In genomic region chr6:26251354-26252081, GRCh38 we compare ENCODE assay signal across 8 cellular contexts.
DNase-seq lines count a peak whose midpoint lies in the region; ATAC-seq and TF ChIP-seq lines count a peak whose summit lies in the region.

No MANE protein-coding gene starts in this region.

- no peak overlapping the region for H2BK20ac ChIP-seq in IMR-90 (ENCODE audit: low read depth, low read length)

- no peaks in the 10 kb centered on the region for H3K27me3 Mint-ChIP-seq in CD8-positive, alpha-beta memory T cell
- no peaks in the 10 kb centered on the region for H3K27me3 Mint-ChIP-seq in activated naive CD4-positive, alpha-beta T cell treated with anti-CD3 and anti-CD28 coated beads, Interleukin-2, amount 50 U/mL, for 24 hours

- 0% methylated on average over 11 of the region's 32 CpGs; no CpG with 5 or more reads in 1 of the 2 experiments for WGBS in IMR-90 (ENCODE audit: extremely low coverage in 2 of 2, insufficient read length in 1 of 2), 2 experiments
- WGBS in ovary, 3 donors, result 3 to 7% (median 4%) methylated on average over 32 of the region's 32 CpGs

- H3K9me3 Mint-ChIP-seq in CD8-positive, alpha-beta memory T cell, result no peaks in the 10 kb centered on the region
- no peaks in the 10 kb centered on the region for H3K9me3 Mint-ChIP-seq in activated naive CD4-positive, alpha-beta T cell treated with anti-CD3 and anti-CD28 coated beads, Interleukin-2, amount 50 U/mL, for 24 hours

- no peak for TF ChIP-seq CTCF in IMR-90 (conservative IDR thresholded peaks at IDR 0.05; ENCODE audit: low read depth, low read length)
- TF ChIP-seq CTCF in ovary (IDR thresholded peaks at IDR 0.05), result no peak

- H3K23ac ChIP-seq in IMR-90 (ENCODE audit: low read depth, low read length), result peak overlapping the region; percentile 68

- H4K91ac ChIP-seq in IMR-90 (ENCODE audit: insufficient read depth, low read depth, low read length), result no peak overlapping the region

- no peaks in the 10 kb centered on the region for H3K36me3 ChIP-seq in CD8-positive, alpha-beta memory T cell (ENCODE audit: insufficient read depth, low read length)
- no peaks in the 10 kb centered on the region for H3K36me3 ChIP-seq in IMR-90 (ENCODE audit: control insufficient read depth, insufficient read depth, low read length)
- H3K36me3 ChIP-seq in ovary, result no peaks in the 10 kb centered on the region

- no peaks in the 10 kb centered on the region for H3K27me3 ChIP-seq in CD8-positive, alpha-beta memory T cell (ENCODE audit: insufficient read depth, low read length, poor library complexity, severe bottlenecking)
- H3K27me3 ChIP-seq in IMR-90 (ENCODE audit: control insufficient read depth, insufficient read depth, low read length), result no peaks in the 10 kb centered on the region
- peaks cover 8% of the 10 kb centered on the region for H3K27me3 ChIP-seq in ovary

- peak overlapping the region; percentile 6; the same call in 1 of the 2 replicates for H3K14ac ChIP-seq in IMR-90 (replicated peaks; ENCODE audit: low read depth, low read length)

- H3K4me2 ChIP-seq in IMR-90 (ENCODE audit: low read depth, low read length), result peak overlapping the region; percentile 95

- peak overlapping the region; percentile 40; the same call in 1 of the 2 replicates for H3K56ac ChIP-seq in IMR-90 (ENCODE audit: extremely low read depth, insufficient read depth, low read length)

- H2BK15ac ChIP-seq in IMR-90 (ENCODE audit: low read depth, low read length), result no peak overlapping the region

- H3K4me1 Mint-ChIP-seq in CD8-positive, alpha-beta memory T cell, result peaks cover 36 to 59% (median 48%) of the 10 kb centered on the region in 3 donors
- peaks cover 37% of the 10 kb centered on the region for H3K4me1 Mint-ChIP-seq in activated naive CD4-positive, alpha-beta T cell treated with anti-CD3 and anti-CD28 coated beads, Interleukin-2, amount 50 U/mL, for 24 hours

- H2AK9ac ChIP-seq in IMR-90 (replicated peaks; ENCODE audit: low read depth, low read length, poor library complexity), result no peak overlapping the region

- H3K27ac Mint-ChIP-seq in CD8-positive, alpha-beta memory T cell, result peak overlapping the region; percentile 80 to 96 (median 90)
- H3K27ac Mint-ChIP-seq in activated naive CD4-positive, alpha-beta T cell treated with anti-CD3 and anti-CD28 coated beads, Interleukin-2, amount 50 U/mL, for 24 hours, result peak overlapping the region; percentile 80

- H3K18ac ChIP-seq in IMR-90 (ENCODE audit: low read depth, low read length), result peak overlapping the region; percentile 20; the same call in 1 of the 2 replicates

- H3K9me3 ChIP-seq in CD8-positive, alpha-beta memory T cell (ENCODE audit: low read length), result no peaks in the 10 kb centered on the region
- H3K9me3 ChIP-seq in IMR-90 (ENCODE audit: control insufficient read depth, insufficient read depth, low read length), result no peaks in the 10 kb centered on the region
- H3K9me3 ChIP-seq in ovary, result no peaks in the 10 kb centered on the region

- no peak overlapping the region for H4K8ac ChIP-seq in IMR-90 (ENCODE audit: low read depth in 2 of 2, low read length in 2 of 2)

- H3K9ac ChIP-seq in IMR-90 (ENCODE audit: low read depth, low read length), result peak overlapping the region; percentile 72

- H3K79me1 ChIP-seq in IMR-90 (ENCODE audit: low read depth in 1 of 2, low read length in 2 of 2), result no peaks in the 10 kb centered on the region; a peak in 1 of 4 replicates

- H2BK5ac ChIP-seq in IMR-90 (ENCODE audit: low read depth, low read length, poor library complexity, severe bottlenecking), result peak overlapping the region; percentile 88

- ATAC-seq in GM21367 (IDR thresholded peaks at IDR 0.05; ENCODE audit: unreplicated experiment), result peak; percentile 50
- peak; percentile 67 for ATAC-seq in IMR-90 (ENCODE audit: low read depth)
- no peak for ATAC-seq in HG02970 (IDR thresholded peaks at IDR 0.05; ENCODE audit: low FRiP score, unreplicated experiment)

- CTCF ChIA-PET in CD8-positive, alpha-beta memory T cell (lab: Charles Lee), result interaction anchor here (0.6 to 3.9 kb wide), 20 partner anchors 9 to 1642 kb away, joined by 3 to 62 read pairs (median 6); a partner anchor contains a TSS
- CTCF ChIA-PET in IMR-90 (lab: Yijun Ruan, JAX), result interaction anchor here (0.9 to 1.4 kb wide), 2 partner anchors 19 to 287 kb away, joined by 4 to 9 read pairs; partner anchors contain the start of gene HMGN4

- TF ChIP-seq EP300 in ovary (IDR thresholded peaks at IDR 0.05), result no peak

- BruUV-seq in IMR-90 (replicated peaks; lab: Mats Ljungman, UMichigan), result TSS peak; percentile 98

- H3K4me3 ChIP-seq in CD8-positive, alpha-beta memory T cell (ENCODE audit: low read length), result peak overlapping the region; percentile 82
- H3K4me3 ChIP-seq in IMR-90 (ENCODE audit: insufficient read depth, low read depth, low read length) (peak overlapping the region; percentile 83), ovary (peak overlapping the region; percentile 35)

- POLR2A ChIA-PET in CD8-positive, alpha-beta memory T cell (lab: Charles Lee), result interaction anchor here (0.5 to 3.7 kb wide), 20 partner anchors 11 to 1579 kb away, joined by 3 to 104 read pairs (median 7); partner anchors contain the start of gene HMGN4
- POLR2A ChIA-PET in IMR-90 (lab: Charles Lee; ENCODE audit: unreplicated experiment), result interaction anchor here (0.5 to 2.0 kb wide), 5 partner anchors 21 to 208 kb away, joined by 3 to 13 read pairs (median 5); a partner anchor contains a TSS

- peak; percentile 93 for TF ChIP-seq POLR2A in IMR-90 (IDR thresholded peaks at IDR 0.05; ENCODE audit: low read depth, low read length)
- no peak for TF ChIP-seq POLR2A in ovary (IDR thresholded peaks at IDR 0.05)

- H3K9me1 ChIP-seq in IMR-90 (ENCODE audit: insufficient read depth, low read length), result no peaks in the 10 kb centered on the region

- peak overlapping the region; percentile 72 for H2AFZ ChIP-seq in IMR-90 (replicated peaks; ENCODE audit: low read length, poor library complexity)

- peak overlapping the region; percentile 3; the same call in 1 of the 2 replicates for H3K4ac ChIP-seq in IMR-90 (ENCODE audit: low read depth, low read length)

- dilution Hi-C loops in IMR-90 (cut with HindIII; ENCODE audit: low sequenced_read_pairs, unreplicated experiment), result no loop called here

- no peak overlapping the region for H2BK120ac ChIP-seq in IMR-90 (ENCODE audit: low read depth, low read length)

- in situ Hi-C loops in IMR-90 (cut with MboI; ENCODE audit: low sequenced_read_pairs), result no loop called here

- peak overlapping the region; percentile 96 to 99 (median 98) for H3K4me3 Mint-ChIP-seq in CD8-positive, alpha-beta memory T cell
- H3K4me3 Mint-ChIP-seq in activated naive CD4-positive, alpha-beta T cell treated with anti-CD3 and anti-CD28 coated beads, Interleukin-2, amount 50 U/mL, for 24 hours, result peak overlapping the region; percentile 95

- no peak for TF ChIP-seq RAD21 in IMR-90 (IDR thresholded peaks at IDR 0.05; ENCODE audit: low read length)

- H3K4me1 ChIP-seq in CD8-positive, alpha-beta memory T cell (ENCODE audit: insufficient read depth, low read length), result peaks cover 10% of the 10 kb centered on the region
- H3K4me1 ChIP-seq in IMR-90 (ENCODE audit: control insufficient read depth, insufficient read depth, low read length) (no peaks in the 10 kb centered on the region), ovary (ENCODE audit: insufficient read depth) (no peaks in the 10 kb centered on the region)

- peaks cover 0 to 18% (median 3%) of the 10 kb centered on the region in 3 donors for H3K36me3 Mint-ChIP-seq in CD8-positive, alpha-beta memory T cell
- no peaks in the 10 kb centered on the region for H3K36me3 Mint-ChIP-seq in activated naive CD4-positive, alpha-beta T cell treated with anti-CD3 and anti-CD28 coated beads, Interleukin-2, amount 50 U/mL, for 24 hours

- DNase-seq in CD8-positive, alpha-beta memory T cell, result peak; percentile 21 to 77 (median 69)
- DNase-seq in IMR-90, result peak; percentile 95
- peak; percentile 91 for DNase-seq in SHP77 (lab: John Stamatoyannopoulos, UW)
- peak; percentile 63 for DNase-seq in glomerular visceral epithelial cell (ENCODE audit: extremely low spot score)
- no peak for DNase-seq in ovary

- H3K27ac ChIP-seq in CD8-positive, alpha-beta memory T cell (ENCODE audit: low read depth, low read length), result peak overlapping the region; percentile 70
- peak overlapping the region; percentile 58 for H3K27ac ChIP-seq in IMR-90 (ENCODE audit: insufficient read depth, low read length)
- no peak overlapping the region for H3K27ac ChIP-seq in ovary

- no peak overlapping the region for H4K5ac ChIP-seq in IMR-90 (ENCODE audit: low read depth, low read length)

- intact Hi-C loops in IMR-90 (cut with micrococcal nuclease), result loop anchor here (2.0 kb wide), 1 partner anchor 47 kb away; a partner anchor contains a TSS
- intact Hi-C loops in ovary (cut with DNase I), result no loop called here

- H4K20me1 ChIP-seq in IMR-90 (ENCODE audit: insufficient read depth, low read length), result peaks cover 4% of the 10 kb centered on the region; the same call in 1 of the 2 replicates

- H2AK5ac ChIP-seq in IMR-90 (ENCODE audit: low read depth, low read length), result peak overlapping the region; percentile 7; the same call in 1 of the 2 replicates

TF ChIP-seq in IMR-90, 13 proteins besides CTCF, POLR2A, EP300 and RAD21:
- TF ChIP-seq MXI1 (IDR thresholded peaks at IDR 0.05; ENCODE audit: borderline replicate concordance, low read depth, low read length) (peak; percentile 51; the same call in 1 of the 2 replicates), CHD1 (IDR thresholded peaks at IDR 0.05; ENCODE audit: low read depth, low read length) (no peak), MAFK (IDR thresholded peaks at IDR 0.05; ENCODE audit: low read depth, low read length) (peak; percentile 17; the same call in 1 of the 2 replicates), CEBPB (IDR thresholded peaks at IDR 0.05; ENCODE audit: low read depth, low read length) (peak; percentile 12; the same call in 1 of the 2 replicates)

Comparison
In these comparisons a context has a peak if more than half of its experiments do, and no peak if none do; other contexts are left out.
1. DNase-seq: peak in CD8-positive, alpha-beta memory T cell (5 of 5), IMR-90 (single experiment), SHP77 (2 of 2) and glomerular visceral epithelial cell (single experiment); none in ovary (0 of 5).
2. H3K27ac ChIP-seq: peak in CD8-positive, alpha-beta memory T cell (single experiment) and IMR-90 (single experiment); none in ovary (0 of 2).
3. Peak in every context shown above with its lines, with median percentiles within 50 percentile points of each other: H3K4me3 ChIP-seq.